In the genomic region with DNA sequence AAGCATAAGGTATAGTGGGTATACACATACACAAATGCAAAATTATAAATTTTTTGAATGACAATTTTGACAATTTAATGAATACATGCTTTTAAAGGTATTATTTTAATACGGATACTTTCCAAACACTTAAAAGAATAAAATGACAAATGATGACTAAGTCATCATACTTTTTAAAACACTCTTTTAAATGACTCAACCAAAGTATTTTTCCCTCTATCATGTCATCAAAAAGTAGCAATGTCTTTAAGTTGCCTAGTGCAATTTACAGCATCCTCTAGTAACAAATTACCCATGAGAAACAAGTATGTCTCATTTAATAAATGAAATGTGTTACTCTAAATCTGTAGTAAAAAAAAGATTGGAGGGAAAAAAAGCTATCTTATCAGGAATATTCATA, we compare ENCODE assay signal across 26 cellular contexts.
"Had no signal": no experiment of that assay in that cellular context is flagged by ENCODE, and none has a peak within 500 bp of the region (broad histone marks: within the 10 kb centered on the region; RNA-seq: fewer than 3 reads in every experiment).

No MANE protein-coding gene starts in this region.

- H3K4me1 Mint-ChIP-seq: brain, neural progenitor cell had no signal

- H3K27ac ChIP-seq: colonic mucosa, dorsolateral prefrontal cortex, hepatocyte, left ventricle myocardium inferior, neural progenitor cell, upper lobe of left lung, VCaP had no signal

- H3K27ac Mint-ChIP-seq: activated naive CD4-positive, alpha-beta T cell treated with anti-CD3 and anti-CD28 coated beads, Interleukin-2, amount 10 ng/mL, durations not matched to agents 7 days and 5 days; brain; immature natural killer cell; mesothelial cell of epicardium; neural progenitor cell; T-helper 2 cell treated with Interferon-gamma antibody and Interleukin-4, amounts not matched to agents 5 μg/mL and 100 μg/mL, for 36 hours had no signal

- H3K4me1 ChIP-seq: colonic mucosa, left ventricle myocardium inferior, neural progenitor cell, upper lobe of left lung had no signal

- ATAC-seq: naive thymus-derived CD8-positive, alpha-beta T cell; sciatic nerve; SK-N-SH treated with all-trans-retinoic acid at 6 μM for 48 hours had no signal

- H3K27me3 Mint-ChIP-seq: activated naive CD4-positive, alpha-beta T cell treated with anti-CD3 and anti-CD28 coated beads, Interleukin-2, amount 10 ng/mL, durations not matched to agents 7 days and 5 days; brain; naive thymus-derived CD8-positive, alpha-beta T cell had no signal

- H2AFZ ChIP-seq: hepatocyte, neural progenitor cell had no signal

- H3K4me3 ChIP-seq: colonic mucosa, dorsolateral prefrontal cortex, hepatocyte, left ventricle myocardium inferior, neural progenitor cell, upper lobe of left lung had no signal

- H3K4me2 ChIP-seq: hepatocyte, neural progenitor cell had no signal

- H3K79me2 ChIP-seq: hepatocyte had no signal

- H3K9me3 Mint-ChIP-seq: activated naive CD4-positive, alpha-beta T cell treated with anti-CD3 and anti-CD28 coated beads, Interleukin-2, amount 10 ng/mL, durations not matched to agents 7 days and 5 days; immature natural killer cell; mesothelial cell of epicardium; naive thymus-derived CD8-positive, alpha-beta T cell; neural progenitor cell; T-helper 2 cell treated with Interferon-gamma antibody and Interleukin-4, amounts not matched to agents 5 μg/mL and 100 μg/mL, for 36 hours had no signal

- H3K9ac ChIP-seq: neural progenitor cell had no signal

- H3K4me3 Mint-ChIP-seq: activated naive CD4-positive, alpha-beta T cell treated with anti-CD3 and anti-CD28 coated beads, Interleukin-2, amount 10 ng/mL, durations not matched to agents 7 days and 5 days; brain; immature natural killer cell; mesothelial cell of epicardium; naive thymus-derived CD8-positive, alpha-beta T cell; neural progenitor cell; T-helper 2 cell treated with Interferon-gamma antibody and Interleukin-4, amounts not matched to agents 5 μg/mL and 100 μg/mL, for 36 hours had no signal

- DNase-seq: activated CD4-positive, alpha-beta T cell treated with anti-CD3 and anti-CD28 coated beads for 1 hour; activated CD4-positive, alpha-beta T cell treated with anti-CD3 and anti-CD28 coated beads, Interleukin-2, amount 50 U/mL, for 48 hours; activated effector memory CD4-positive, alpha-beta T cell treated with Interleukin-2 at 50 U/mL for 16 hours; activated naive CD4-positive, alpha-beta T cell treated with anti-CD3 and anti-CD28 coated beads, Interleukin-2, amount 10 ng/mL, durations not matched to agents 7 days and 5 days; aorta; central memory CD4-positive, alpha-beta T cell; colonic mucosa; dorsolateral prefrontal cortex; foreskin fibroblast; glutamatergic neuron; immature natural killer cell; kidney glomerular epithelial cell; left ventricle myocardium inferior; naive thymus-derived CD8-positive, alpha-beta T cell; stimulated activated CD4-positive, alpha-beta T cell treated with anti-CD3 and anti-CD28 coated beads, Interleukin-2, amount 100 ng/mL, for 48 hours; stimulated activated CD8-positive, alpha-beta memory T cell treated with anti-CD3 and anti-CD28 coated beads, Interleukin-4, amount 100 ng/mL, for 48 hours; stimulated activated naive CD4-positive, alpha-beta T cell; upper lobe of left lung had no signal

- H3K27me3 ChIP-seq: colonic mucosa, dorsolateral prefrontal cortex, hepatocyte, neural progenitor cell, upper lobe of left lung had no signal

- H3K36me3 Mint-ChIP-seq: mesothelial cell of epicardium, neural progenitor cell had no signal
